ENCODE assay signal across 8 cellular contexts in the genomic region with DNA sequence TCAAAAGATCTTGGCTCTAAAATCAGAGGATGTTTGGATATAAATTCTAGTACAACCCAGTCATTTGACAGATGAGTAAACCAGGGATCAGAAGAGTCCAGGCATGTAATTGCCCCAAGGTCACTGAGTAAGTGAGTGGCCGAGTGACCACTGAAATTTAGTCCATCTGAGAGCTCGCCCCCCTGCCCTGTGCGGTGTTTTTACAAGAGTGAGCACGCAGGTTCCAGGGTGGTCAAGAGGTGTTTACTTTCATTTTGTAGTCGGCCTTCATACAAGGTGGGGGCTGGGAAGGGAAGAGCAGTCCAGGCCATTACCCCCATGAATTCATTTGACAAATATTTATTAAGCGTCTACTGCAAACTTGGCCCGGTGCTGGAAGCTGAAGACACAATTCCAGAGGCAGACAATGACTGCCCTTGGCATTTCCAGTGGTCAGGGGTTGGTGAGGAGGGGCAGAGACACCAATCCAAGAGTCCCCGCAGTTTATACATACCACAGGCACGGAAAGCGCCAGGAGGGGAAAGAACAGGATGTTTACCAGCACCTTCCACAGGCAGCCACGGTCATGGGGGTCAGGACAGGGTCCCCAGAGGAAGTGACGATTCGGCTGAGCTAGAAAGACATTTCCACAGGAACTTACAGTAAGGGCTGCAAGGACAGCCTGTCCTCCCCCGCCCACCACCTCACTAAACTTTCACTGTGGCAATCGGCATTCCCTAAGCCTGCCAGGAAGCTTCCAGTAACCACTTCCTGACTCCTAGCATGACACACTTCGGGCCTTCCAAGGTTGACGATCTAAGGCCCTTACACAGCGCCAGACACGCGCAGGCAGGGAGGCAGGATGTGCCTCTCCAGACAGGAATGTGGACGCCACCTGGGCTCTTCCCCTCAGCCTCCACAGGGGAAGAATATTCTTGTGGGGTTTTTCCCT. TPM values are rescaled to one million over a fixed set of nuclear protein-coding genes. Genes with fewer than 3 reads are reported as not detected.
A peak's percentile ranks its signal among the peaks of the same experiment; 100 is the strongest.
DNase-seq lines count a peak whose midpoint lies in the region; ATAC-seq and TF ChIP-seq lines count a peak whose summit lies in the region.

No MANE protein-coding gene starts in this region.

- TF ChIP-seq CTCF in fibroblast of the aortic adventitia (IDR thresholded peaks at IDR 0.05; ENCODE audit: insufficient read depth, low read length) (no peak), omental fat pad (IDR thresholded peaks at IDR 0.05) (no peak)

- ATAC-seq in omental fat pad (ENCODE audit: low FRiP score) (peak; percentile 53), GM21717 (IDR thresholded peaks at IDR 0.05; ENCODE audit: unreplicated experiment) (no peak), HG03520 (IDR thresholded peaks at IDR 0.05; ENCODE audit: unreplicated experiment) (no peak)

- H3K4me3 ChIP-seq in fibroblast of the aortic adventitia (ENCODE audit: low read depth, low read length) = peak overlapping the region; percentile 46

- DNase-seq in DMS 273 (lab: John Stamatoyannopoulos, UW; ENCODE audit: unreplicated experiment) (peak; percentile 19), DMS 273 treated with DMSO at 0.1 percent for 48 hours (lab: John Stamatoyannopoulos, UW) (no peak), UCSD-AML1 (lab: John Stamatoyannopoulos, UW; ENCODE audit: unreplicated experiment) (peak; percentile 75), fibroblast of the aortic adventitia (ENCODE audit: low read depth) (peak; percentile 97), omental fat pad (ENCODE audit: low spot score) (peak; percentile 82), NCI-H1930 (lab: John Stamatoyannopoulos, UW) (no peak)

RNA-seq across cellular contexts. Expression of a gene that starts 1.4 kb away (rescaled TPM):
- total RNA-seq in fibroblast of the aortic adventitia (ENCODE audit: low replicate concordance) (8.3 and 114 TPM in 2 replicates), omental fat pad (1,000 to 10,000 TPM in 2 of 4 donors, 100 to 1,000 TPM in 2; 301 to 1,668 (median 935) TPM)

RNA-seq across cellular contexts. Expression of a gene that starts 17.6 kb away (rescaled TPM):
- total RNA-seq in fibroblast of the aortic adventitia (ENCODE audit: low replicate concordance) (not detected in 2 replicates), omental fat pad (not detected)

RNA-seq across cellular contexts. Expression of a gene that starts 18.6 kb away (rescaled TPM):
- total RNA-seq in fibroblast of the aortic adventitia (ENCODE audit: low replicate concordance) = 54.7 and 103 TPM in 2 replicates
- total RNA-seq in omental fat pad = 1,000 to 10,000 TPM in 2 of 4 donors, 100 to 1,000 TPM in 2; 386 to 3,925 (median 1,028) TPM

RNA-seq across cellular contexts. Expression of a gene that starts 25.5 kb away (rescaled TPM):
- total RNA-seq in fibroblast of the aortic adventitia (ENCODE audit: low replicate concordance) = 3.4 and 10.3 TPM in 2 replicates
- 100 to 1,000 TPM in 2 of 4 donors, 10 to 100 TPM in 2; 43.1 to 339 (median 186) TPM for total RNA-seq in omental fat pad

RNA-seq across cellular contexts. Expression of a gene that starts 31.5 kb away (rescaled TPM):
- total RNA-seq in fibroblast of the aortic adventitia (ENCODE audit: low replicate concordance) (0.72 TPM in 1 of 2 replicates, not detected in the other), omental fat pad (1,000 to 10,000 TPM in 1 of 4 donors, 100 to 1,000 TPM in 2, 10 to 100 TPM in 1; 88.4 to 1,854 (median 643) TPM)

Comparison
In these comparisons a context has a peak if more than half of its experiments do, and no peak if none do; other contexts are left out.
1. DNase-seq: peak in DMS 273 (single experiment), UCSD-AML1 (single experiment), fibroblast of the aortic adventitia (single experiment) and omental fat pad (single experiment); none in DMS 273 treated with DMSO at 0.1 percent for 48 hours (single experiment) and NCI-H1930 (0 of 2).